28 cellular contexts compared by ENCODE assay signal in the genomic region with DNA sequence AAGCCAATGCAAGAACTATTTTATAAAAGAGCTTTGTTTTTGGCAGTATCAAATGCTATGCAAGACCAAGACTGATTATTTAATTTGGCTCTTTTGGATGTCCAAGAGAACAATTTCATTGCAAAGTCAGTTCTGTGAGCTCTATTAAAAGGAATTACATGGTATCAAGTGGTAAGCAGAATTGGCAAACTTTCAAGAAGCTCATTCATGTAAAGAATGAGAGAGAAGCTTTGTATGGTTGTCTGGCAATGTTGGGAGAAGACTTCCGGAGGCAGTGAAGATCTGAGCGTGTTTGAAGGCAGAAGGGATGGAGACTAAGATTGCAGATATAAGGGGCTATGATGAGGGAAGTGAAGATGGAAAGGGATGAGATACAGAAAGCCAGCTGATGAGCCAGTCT.
"Had no signal": no experiment of that assay in that cellular context is flagged by ENCODE, and none has a peak within 500 bp of the region (broad histone marks: within the 10 kb centered on the region; RNA-seq: fewer than 3 reads in every experiment).

No MANE protein-coding gene starts in this region.

- H3K4me1 ChIP-seq: esophagus squamous epithelium, gastrocnemius medialis, heart left ventricle, left lung, right lobe of liver, suprapubic skin, transverse colon, upper lobe of right lung, vagina had no signal

- H3K4me3 ChIP-seq: esophagus squamous epithelium, gastrocnemius medialis, heart left ventricle, hepatocyte, left lung, ovary, right lobe of liver, smooth muscle cell, suprapubic skin, transverse colon, upper lobe of right lung, vagina had no signal

- H3K79me2 ChIP-seq: hepatocyte had no signal

- H3K27me3 Mint-ChIP-seq: effector memory CD8-positive, alpha-beta T cell; naive thymus-derived CD8-positive, alpha-beta T cell; stimulated activated naive CD8-positive, alpha-beta T cell treated with anti-CD3 and anti-CD28 coated beads, Interleukin-15, amount 100 ng/mL, for 72 hours had no signal

- H3K36me3 ChIP-seq: esophagus squamous epithelium, gastrocnemius medialis, left lung, ovary, suprapubic skin, transverse colon, upper lobe of right lung, vagina had no signal

- ATAC-seq: effector memory CD8-positive, alpha-beta T cell; gastrocnemius medialis; heart left ventricle; left lung; naive thymus-derived CD8-positive, alpha-beta T cell; stimulated activated naive CD8-positive, alpha-beta T cell treated with anti-CD3 and anti-CD28 coated beads, Interleukin-15, amount 100 ng/mL, for 72 hours; upper lobe of right lung had no signal

- H3K4me1 Mint-ChIP-seq: naive thymus-derived CD8-positive, alpha-beta T cell; nephron progenitor cell; stimulated activated naive CD8-positive, alpha-beta T cell treated with anti-CD3 and anti-CD28 coated beads, Interleukin-15, amount 100 ng/mL, for 72 hours had no signal

- H3K9me3 ChIP-seq: esophagus squamous epithelium, gastrocnemius medialis, heart left ventricle, left lung, ovary, right lobe of liver, suprapubic skin, transverse colon, upper lobe of right lung, vagina had no signal

- H3K27ac ChIP-seq: esophagus squamous epithelium, gastrocnemius medialis, heart left ventricle, hepatocyte, left lung, ovary, right lobe of liver, suprapubic skin, transverse colon, upper lobe of right lung, vagina had no signal

- H3K4me2 ChIP-seq: hepatocyte, smooth muscle cell had no signal

- H3K27me3 ChIP-seq: esophagus squamous epithelium, gastrocnemius medialis, heart left ventricle, hepatocyte, left lung, ovary, right lobe of liver, suprapubic skin, transverse colon, upper lobe of right lung, vagina had no signal

- H3K9me3 Mint-ChIP-seq: effector memory CD8-positive, alpha-beta T cell; naive thymus-derived CD8-positive, alpha-beta T cell; nephron progenitor cell; stimulated activated naive CD8-positive, alpha-beta T cell treated with anti-CD3 and anti-CD28 coated beads, Interleukin-15, amount 100 ng/mL, for 72 hours had no signal

- DNase-seq: cortex of kidney; effector memory CD8-positive, alpha-beta T cell; erythroblast; esophagus squamous epithelium; gastrocnemius medialis; heart left ventricle; kidney; left lung; mesendoderm; midbrain; naive thymus-derived CD8-positive, alpha-beta T cell; nephron progenitor cell; nucleus accumbens; ovary; retina; right lobe of liver; stimulated activated CD4-positive, alpha-beta T cell treated with anti-CD3 and anti-CD28 coated beads, Interleukin-12 subunit alpha, Interleukin-12 subunit beta, amount 100 ng/mL, for 4 hours; stimulated activated CD4-positive, alpha-beta T cell treated with anti-CD3 and anti-CD28 coated beads, Interleukin-1b, Interleukin-23, amount 100 ng/mL, for 48 hours; stimulated activated CD4-positive, alpha-beta T cell treated with anti-CD3 and anti-CD28 coated beads, Interleukin-4, amount 100 ng/mL, for 1 hour; stimulated activated CD8-positive, alpha-beta memory T cell treated with anti-CD3 and anti-CD28 coated beads, Interleukin-4, amount 100 ng/mL, for 48 hours; stimulated activated naive CD4-positive, alpha-beta T cell; stimulated activated naive CD8-positive, alpha-beta T cell treated with anti-CD3 and anti-CD28 coated beads, Interleukin-15, amount 100 ng/mL, for 72 hours; transverse colon; upper lobe of right lung had no signal

- H3K27ac Mint-ChIP-seq: effector memory CD8-positive, alpha-beta T cell; naive thymus-derived CD8-positive, alpha-beta T cell; nephron progenitor cell; stimulated activated naive CD8-positive, alpha-beta T cell treated with anti-CD3 and anti-CD28 coated beads, Interleukin-15, amount 100 ng/mL, for 72 hours had no signal

- H3K4me3 Mint-ChIP-seq: effector memory CD8-positive, alpha-beta T cell; naive thymus-derived CD8-positive, alpha-beta T cell; nephron progenitor cell; stimulated activated naive CD8-positive, alpha-beta T cell treated with anti-CD3 and anti-CD28 coated beads, Interleukin-15, amount 100 ng/mL, for 72 hours had no signal

- H2AFZ ChIP-seq: hepatocyte had no signal
